ENCODE assay signal across 25 cellular contexts in genomic region chr2:237572742-237573101, GRCh38. TPM values are rescaled to one million over a fixed set of nuclear protein-coding genes. Genes with fewer than 3 reads are reported as not detected.
DNase-seq lines count a peak whose midpoint lies in the region; ATAC-seq, FAIRE-seq and TF ChIP-seq lines count a peak whose summit lies in the region.
"Had no signal": no experiment of that assay in that cellular context is flagged by ENCODE, and none has a peak within 500 bp of the region (broad histone marks: within the 10 kb centered on the region; RNA-seq: fewer than 3 reads in every experiment).

No MANE protein-coding gene starts in this region.

- H3K4me1 Mint-ChIP-seq in natural killer cell, result peaks cover 5 to 6% of the 10 kb centered on the region in 2 donors

- H3K27ac Mint-ChIP-seq in natural killer cell, result no peak overlapping the region
- H3K27ac Mint-ChIP-seq: activated CD4-positive, alpha-beta memory T cell treated with anti-CD3 and anti-CD28 coated beads for 36 hours; GM23338; memory B cell had no signal

- CTCF ChIA-PET in AG04450 (lab: Charles Lee), result interaction anchor here (0.5 to 5.2 kb wide), 62 partner anchors 8 to 1220 kb away, joined by 3 to 209 read pairs (median 7); partner anchors contain the start of genes COL6A3, COPS8 and MLPH
- CTCF ChIA-PET in Panc1 (lab: Charles Lee), result interaction anchor here (0.6 to 3.5 kb wide), 6 partner anchors 60 to 487 kb away, joined by 3 to 77 read pairs (median 4); partner anchors contain the start of gene COPS8
- CTCF ChIA-PET in HepG2 (lab: Yijun Ruan, JAX; ENCODE audit: low intra/inter-chr PET ratio, low total read pairs), result interaction anchor here (1.2 to 4.9 kb wide), 3 partner anchors 61 to 419 kb away, joined by 3 to 109 read pairs (median 31); no protein-coding TSS in a partner anchor

- no peak overlapping the region for H3K9ac ChIP-seq in HepG2 (ENCODE audit: insufficient read depth, low read depth, low read length)

- BruUV-seq in Panc1 (replicated peaks; lab: Mats Ljungman, UMichigan) (no TSS peak), HepG2 (replicated peaks; lab: Mats Ljungman, UMichigan) (no TSS peak)

- H3K9me3 ChIP-seq in AG04450 (ENCODE audit: control insufficient read depth, insufficient read depth, low read length), result peaks cover 3% of the 10 kb centered on the region; the same call in 1 of the 2 replicates
- H3K9me3 ChIP-seq in Panc1 (ENCODE audit: control insufficient read depth, insufficient read depth, low read depth, low read length), result no peaks in the 10 kb centered on the region
- H3K9me3 ChIP-seq in HepG2 (ENCODE audit: low read length), result no peaks in the 10 kb centered on the region
- no peaks in the 10 kb centered on the region for H3K9me3 ChIP-seq in gastrocnemius medialis
- H3K9me3 ChIP-seq: Peyer's patch, psoas muscle had no signal

- H4K20me1 ChIP-seq in HepG2 (ENCODE audit: insufficient read depth, low read length), result no peaks in the 10 kb centered on the region

- DNase-seq in AG04450 (ENCODE audit: low read depth, low spot score), result no peak
- no peak for DNase-seq in Panc1 (ENCODE audit: low read depth, low spot score)
- DNase-seq in HepG2 (ENCODE audit: low spot score), result no peak
- DNase-seq in gastrocnemius medialis, result no peak
- no peak for DNase-seq in natural killer cell
- no peak for DNase-seq in NCI-H524 treated with DMSO at 0.1 percent for 48 hours (lab: John Stamatoyannopoulos, UW)
- no peak for DNase-seq in GOT3 (lab: John Stamatoyannopoulos, UW)
- DNase-seq: activated CD4-positive, alpha-beta memory T cell treated with anti-CD3 and anti-CD28 coated beads for 36 hours; activated gamma-delta T cell treated with Interleukin-2 at 50 U/mL for 16 hours; activated T-cell treated with anti-CD3 and anti-CD28 coated beads for 4 hours; CD8-positive, alpha-beta memory T cell; DMS53; foreskin keratinocyte; NCI-H226; psoas muscle had no signal

- TF ChIP-seq RAD21 in HepG2 (CRISPR knock-in tag; IDR thresholded peaks at IDR 0.05), result no peak

- H3K4me1 ChIP-seq in Panc1 (ENCODE audit: control insufficient read depth, insufficient read depth, low read length) (peaks cover 9% of the 10 kb centered on the region), HepG2 (ENCODE audit: insufficient read depth, low read length) (peaks cover 19% of the 10 kb centered on the region), gastrocnemius medialis (peaks cover 13% of the 10 kb centered on the region in 2 donors)

- in situ Hi-C loops in Panc1 (cut with HindIII; ENCODE audit: low pct_unique_long_range_greater_than_20kb, low sequenced_read_pairs) (no loop called here), HepG2 (cut with HindIII; ENCODE audit: extremely low pct_ligation_motif_present, low pct_unique_long_range_greater_than_20kb) (loop anchor here (5.0 kb wide), 2 partner anchors 60 to 415 kb away; no protein-coding TSS in a partner anchor), gastrocnemius medialis (cut with MboI; ENCODE audit: low sequenced_read_pairs in 4 of 4) (loop anchor here (5.0 to 10.0 kb wide), 2 partner anchors 60 to 468 kb away; no protein-coding TSS in a partner anchor)

- no peaks in the 10 kb centered on the region for H3K9me3 Mint-ChIP-seq in natural killer cell
- H3K9me3 Mint-ChIP-seq: CD8-positive, alpha-beta memory T cell; memory B cell; naive thymus-derived CD8-positive, alpha-beta T cell had no signal

- H3K27me3 ChIP-seq in AG04450 (ENCODE audit: control insufficient read depth, insufficient read depth, low read length) (peaks cover 3% of the 10 kb centered on the region), Panc1 (ENCODE audit: control insufficient read depth, insufficient read depth, low read length) (no peaks in the 10 kb centered on the region), HepG2 (ENCODE audit: control insufficient read depth in 1 of 2, insufficient read depth in 2 of 2, low read length in 2 of 2) (peaks cover 0 to 13% of the 10 kb centered on the region in 2 experiments; a peak in 3 of 5 replicates), gastrocnemius medialis (no peaks in the 10 kb centered on the region)
- H3K27me3 ChIP-seq: foreskin keratinocyte, Peyer's patch had no signal

- intact Hi-C loops in Panc1 (cut with micrococcal nuclease; ENCODE audit: unreplicated experiment) (loop anchor here (2.0 to 5.0 kb wide), 3 partner anchors 60 to 480 kb away; no protein-coding TSS in a partner anchor), HepG2 (cut with micrococcal nuclease; ENCODE audit: unreplicated experiment) (loop anchor here (1.0 to 2.0 kb wide), 5 partner anchors 60 to 418 kb away; no protein-coding TSS in a partner anchor), gastrocnemius medialis (cut with DNase I; ENCODE audit: low total_unique reads) (loop anchor here (1.0 to 5.0 kb wide), 2 partner anchors 60 to 480 kb away; no protein-coding TSS in a partner anchor), natural killer cell (cut with micrococcal nuclease) (loop anchor here (1.0 to 5.0 kb wide), 3 partner anchors 60 to 420 kb away; no protein-coding TSS in a partner anchor)

- TF ChIP-seq POLR2A in HepG2 (IDR thresholded peaks at IDR 0.05; ENCODE audit: insufficient read depth in 1 of 2, low read depth in 2 of 2, low read length in 2 of 2), result 0 out of 4 replicates have a peak, but pooled peaks of 1 of the 2 experiments have one; percentile 15
- no peak for TF ChIP-seq POLR2A in gastrocnemius medialis (IDR thresholded peaks at IDR 0.05)

- H3K4me2 ChIP-seq in HepG2 (ENCODE audit: low read depth, low read length), result no peak overlapping the region
- H3K4me2 ChIP-seq: GM23338 had no signal

- H3K27me3 Mint-ChIP-seq in natural killer cell (ENCODE audit: low read depth in 2 of 2), result peaks cover 0 to 5% of the 10 kb centered on the region in 2 donors

- no peak for TF ChIP-seq CTCF in AG04450 (IDR thresholded peaks at IDR 0.05; ENCODE audit: low read depth, low read length)
- no peak for TF ChIP-seq CTCF in Panc1 (IDR thresholded peaks at IDR 0.05)
- no peak for TF ChIP-seq CTCF in HepG2 (CRISPR knock-in tag; IDR thresholded peaks at IDR 0.05)
- no peak for TF ChIP-seq CTCF in gastrocnemius medialis (IDR thresholded peaks at IDR 0.05 in 4 of 5, conservative IDR thresholded peaks at IDR 0.05 in 1 of 5)
- no peak for TF ChIP-seq CTCF in natural killer cell (IDR thresholded peaks at IDR 0.05)

- no peak for FAIRE-seq in HepG2 (lab: Jason Lieb, UNC)
- FAIRE-seq: GM12892, keratinocyte had no signal

- H2AFZ ChIP-seq in HepG2 (ENCODE audit: low read length), result no peak overlapping the region

- TF ChIP-seq EP300 in HepG2 (IDR thresholded peaks at IDR 0.05; ENCODE audit: low read depth in 2 of 2, low read length in 2 of 2), result no peak
- TF ChIP-seq EP300 in HepG2 (CRISPR knock-in tag; IDR thresholded peaks at IDR 0.05; ENCODE audit: borderline replicate concordance), result no peak

- ATAC-seq in Panc1, result no peak
- ATAC-seq in HepG2, result peak; percentile 31
- ATAC-seq in gastrocnemius medialis, result no peak
- no peak for ATAC-seq in natural killer cell
- no peak for ATAC-seq in GM19324 (IDR thresholded peaks at IDR 0.05; ENCODE audit: low FRiP score, unreplicated experiment)

- no peaks in the 10 kb centered on the region for H3K36me3 ChIP-seq in Panc1 (ENCODE audit: control insufficient read depth, insufficient read depth, low read length)
- peaks cover 4 to 16% of the 10 kb centered on the region in 2 experiments for H3K36me3 ChIP-seq in HepG2 (replicated peaks in 1 of 2; ENCODE audit: control insufficient read depth in 1 of 2, insufficient read depth in 2 of 2, low read length in 2 of 2)
- H3K36me3 ChIP-seq in gastrocnemius medialis, result no peaks in the 10 kb centered on the region

- POLR2A ChIA-PET in AG04450 (lab: Yijun Ruan, JAX), result interaction anchor here (1.3 to 1.4 kb wide), 3 partner anchors 60 to 487 kb away, joined by 3 to 11 read pairs (median 4); partner anchors contain the start of gene COPS8
- POLR2A ChIA-PET in Panc1 (lab: Charles Lee), result no interaction called here
- POLR2A ChIA-PET in HepG2 (lab: Yijun Ruan, JAX), result interaction anchor here (1.2 to 1.6 kb wide), 4 partner anchors 29 to 101 kb away, joined by 3 to 11 read pairs (median 4); no protein-coding TSS in a partner anchor

- 63% methylated on average over 4 of the region's 4 CpGs for WGBS in HepG2 (ENCODE audit: low lambda C conversion rate)

- no peaks in the 10 kb centered on the region for H3K79me2 ChIP-seq in HepG2 (ENCODE audit: insufficient read depth, low read length)

- H3K4me3 Mint-ChIP-seq in natural killer cell, result no peak overlapping the region
- H3K4me3 Mint-ChIP-seq: activated CD4-positive, alpha-beta memory T cell treated with anti-CD3 and anti-CD28 coated beads for 36 hours; CD8-positive, alpha-beta memory T cell; GM23338; memory B cell; naive thymus-derived CD8-positive, alpha-beta T cell had no signal

- H3K27ac ChIP-seq in AG04450 (ENCODE audit: low read depth, low read length) (peak overlapping the region; percentile 24), Panc1 (ENCODE audit: low read length) (peak overlapping the region; percentile 77), HepG2 (ENCODE audit: extremely low read length, insufficient read depth, low read length) (no peak overlapping the region), gastrocnemius medialis (peak overlapping the region in 3 of 4 donors; percentile 41 to 69 (median 53))
- H3K27ac ChIP-seq: foreskin keratinocyte, Peyer's patch, psoas muscle, SK-N-MC had no signal

- no peaks in the 10 kb centered on the region for H3K36me3 Mint-ChIP-seq in natural killer cell
- H3K36me3 Mint-ChIP-seq: activated CD4-positive, alpha-beta memory T cell treated with anti-CD3 and anti-CD28 coated beads for 36 hours; CD8-positive, alpha-beta memory T cell; memory B cell; naive thymus-derived CD8-positive, alpha-beta T cell had no signal

- no peak overlapping the region for H3K4me3 ChIP-seq in AG04450 (ENCODE audit: low read depth, low read length)
- no peak overlapping the region for H3K4me3 ChIP-seq in Panc1 (ENCODE audit: low read depth in 2 of 2, low read length in 2 of 2)
- no peak overlapping the region for H3K4me3 ChIP-seq in HepG2 (replicated peaks in 1 of 3; ENCODE audit: insufficient read depth in 1 of 3, low read depth in 2 of 3, low read length in 3 of 3)
- H3K4me3 ChIP-seq in gastrocnemius medialis, result no peak overlapping the region
- H3K4me3 ChIP-seq: GM23338, Peyer's patch had no signal

RNA-seq across cellular contexts. Expression of gene PRLH, which starts 6.3 kb away (rescaled TPM):
- polyA plus RNA-seq in AG04450 (2011; rRNA removed) (not detected in 2 replicates), HepG2 (2011; rRNA removed) (not detected in 2 replicates)
- not detected in 2 replicates for polyA minus RNA-seq in AG04450 (2011; rRNA and poly(A)+ RNA removed)
- total RNA-seq in Panc1 (2021; ENCODE audit: unreplicated experiment) (not detected), HepG2 (2016; rRNA removed; fragmentation: Illumina TruSeq; extraction: Trizol) (not detected in 2 replicates), gastrocnemius medialis (not detected), natural killer cell (not detected)
- not detected for polyA plus RNA-seq in Panc1 (2012; ENCODE audit: insufficient read length)
- total RNA-seq in HepG2 (2016; cell fraction: cytosol; rRNA removed; fragmentation: Illumina TruSeq; extraction: Trizol; ENCODE audit: low read depth), result not detected in 2 replicates
- total RNA-seq in HepG2 (2016; cell fraction: insoluble cytoplasmic fraction; rRNA removed; fragmentation: Illumina TruSeq; extraction: Trizol), result not detected in 2 replicates
- total RNA-seq in HepG2 (2016; cell fraction: membrane; rRNA removed; fragmentation: Illumina TruSeq; extraction: Trizol), result not detected in 2 replicates
- not detected in 2 replicates for total RNA-seq in HepG2 (2016; cell fraction: nucleus; rRNA removed; fragmentation: Illumina TruSeq; extraction: Trizol)
- polyA plus RNA-seq in HepG2 (2011; cell fraction: cytosol; rRNA removed), result not detected in 2 replicates
- polyA plus RNA-seq in HepG2 (2011; cell fraction: nucleus; rRNA removed), result not detected in 2 replicates
- not detected in 2 replicates for polyA plus RNA-seq in HepG2 (2012)
- not detected in 2 replicates for polyA plus RNA-seq in HepG2 (2016; cell fraction: cytosol; fragmentation: Illumina TruSeq; extraction: Trizol; ENCODE audit: low read depth)
- polyA plus RNA-seq in HepG2 (2016; cell fraction: insoluble cytoplasmic fraction; fragmentation: Illumina TruSeq; extraction: Trizol; ENCODE audit: low read depth), result not detected in 2 replicates
- polyA plus RNA-seq in HepG2 (2016; cell fraction: membrane; fragmentation: Illumina TruSeq; extraction: Trizol; ENCODE audit: low read depth), result not detected in 2 replicates
- not detected in 2 replicates for polyA plus RNA-seq in HepG2 (2016; cell fraction: nucleus; fragmentation: Illumina TruSeq; extraction: Trizol; ENCODE audit: insufficient read depth, low read depth)
- not detected in 2 replicates for polyA minus RNA-seq in HepG2 (2011; rRNA and poly(A)+ RNA removed; ENCODE audit: low replicate concordance)
- polyA minus RNA-seq in HepG2 (2011; cell fraction: cytosol; rRNA and poly(A)+ RNA removed), result not detected in 2 replicates
- not detected in 2 replicates for polyA minus RNA-seq in HepG2 (2011; cell fraction: nucleus; rRNA and poly(A)+ RNA removed)
- total RNA-seq: activated CD4-positive, alpha-beta memory T cell treated with anti-CD3 and anti-CD28 coated beads for 36 hours; CD8-positive, alpha-beta memory T cell; epithelial cell of proximal tubule; foreskin keratinocyte; GM23338; naive thymus-derived CD8-positive, alpha-beta T cell; Peyer's patch; psoas muscle; urinary bladder had no signal
- polyA plus RNA-seq: CD8-positive, alpha-beta memory T cell; foreskin keratinocyte; GM23338; keratinocyte; naive thymus-derived CD8-positive, alpha-beta T cell; psoas muscle; urinary bladder had no signal

RNA-seq across cellular contexts. Expression of gene RAB17, which starts 17.8 kb away (rescaled TPM):
- polyA plus RNA-seq in AG04450 (2011; rRNA removed) (0.10 and 0.21 TPM in 2 replicates), HepG2 (2011; rRNA removed) (124 and 141 TPM in 2 replicates)
- polyA minus RNA-seq in AG04450 (2011; rRNA and poly(A)+ RNA removed), result 0.55 TPM in 1 of 2 replicates, not detected in the other
- total RNA-seq in Panc1 (2021; ENCODE audit: unreplicated experiment) (23.6 TPM), HepG2 (2016; rRNA removed; fragmentation: Illumina TruSeq; extraction: Trizol) (68.0 and 70.0 TPM in 2 replicates), gastrocnemius medialis (1 to 10 TPM in 1 of 4 donors, under 1 TPM in 1, not detected in 2; 0.42 to 1.3 TPM), natural killer cell (not detected)
- polyA plus RNA-seq in Panc1 (2012; ENCODE audit: insufficient read length), result 8.5 TPM
- total RNA-seq in HepG2 (2016; cell fraction: cytosol; rRNA removed; fragmentation: Illumina TruSeq; extraction: Trizol; ENCODE audit: low read depth), result 21.0 and 21.9 TPM in 2 replicates
- 67.8 and 73.3 TPM in 2 replicates for total RNA-seq in HepG2 (2016; cell fraction: insoluble cytoplasmic fraction; rRNA removed; fragmentation: Illumina TruSeq; extraction: Trizol)
- 42.7 and 50.7 TPM in 2 replicates for total RNA-seq in HepG2 (2016; cell fraction: membrane; rRNA removed; fragmentation: Illumina TruSeq; extraction: Trizol)
- total RNA-seq in HepG2 (2016; cell fraction: nucleus; rRNA removed; fragmentation: Illumina TruSeq; extraction: Trizol), result 51.2 and 64.7 TPM in 2 replicates
- polyA plus RNA-seq in HepG2 (2011; cell fraction: cytosol; rRNA removed), result 66.2 and 82.5 TPM in 2 replicates
- 477 and 514 TPM in 2 replicates for polyA plus RNA-seq in HepG2 (2011; cell fraction: nucleus; rRNA removed)
- 189 and 204 TPM in 2 replicates for polyA plus RNA-seq in HepG2 (2012)
- polyA plus RNA-seq in HepG2 (2016; cell fraction: cytosol; fragmentation: Illumina TruSeq; extraction: Trizol; ENCODE audit: low read depth), result 14.6 and 16.8 TPM in 2 replicates
- 53.0 and 54.7 TPM in 2 replicates for polyA plus RNA-seq in HepG2 (2016; cell fraction: insoluble cytoplasmic fraction; fragmentation: Illumina TruSeq; extraction: Trizol; ENCODE audit: low read depth)
- 27.1 and 29.9 TPM in 2 replicates for polyA plus RNA-seq in HepG2 (2016; cell fraction: membrane; fragmentation: Illumina TruSeq; extraction: Trizol; ENCODE audit: low read depth)
- 145 and 160 TPM in 2 replicates for polyA plus RNA-seq in HepG2 (2016; cell fraction: nucleus; fragmentation: Illumina TruSeq; extraction: Trizol; ENCODE audit: insufficient read depth, low read depth)
- 4.6 and 63.9 TPM in 2 replicates for polyA minus RNA-seq in HepG2 (2011; rRNA and poly(A)+ RNA removed; ENCODE audit: low replicate concordance)
- 23.6 and 25.7 TPM in 2 replicates for polyA minus RNA-seq in HepG2 (2011; cell fraction: cytosol; rRNA and poly(A)+ RNA removed)
- polyA minus RNA-seq in HepG2 (2011; cell fraction: nucleus; rRNA and poly(A)+ RNA removed), result 126 and 135 TPM in 2 replicates
- total RNA-seq: activated CD4-positive, alpha-beta memory T cell treated with anti-CD3 and anti-CD28 coated beads for 36 hours; CD8-positive, alpha-beta memory T cell; naive thymus-derived CD8-positive, alpha-beta T cell had no signal
- polyA plus RNA-seq: CD8-positive, alpha-beta memory T cell; naive thymus-derived CD8-positive, alpha-beta T cell had no signal

RNA-seq across cellular contexts. Expression of gene LRRFIP1, which starts 54.7 kb away (rescaled TPM):
- polyA plus RNA-seq in AG04450 (2011; rRNA removed), result 55.2 and 71.1 TPM in 2 replicates
- 47.3 TPM in 2 replicates for polyA minus RNA-seq in AG04450 (2011; rRNA and poly(A)+ RNA removed)
- 121 TPM for total RNA-seq in Panc1 (2021; ENCODE audit: unreplicated experiment)
- 61.9 TPM for polyA plus RNA-seq in Panc1 (2012; ENCODE audit: insufficient read length)
- total RNA-seq in HepG2 (2016; rRNA removed; fragmentation: Illumina TruSeq; extraction: Trizol), result 15.9 and 22.0 TPM in 2 replicates
- total RNA-seq in HepG2 (2016; cell fraction: cytosol; rRNA removed; fragmentation: Illumina TruSeq; extraction: Trizol; ENCODE audit: low read depth), result 11.0 and 11.2 TPM in 2 replicates
- total RNA-seq in HepG2 (2016; cell fraction: insoluble cytoplasmic fraction; rRNA removed; fragmentation: Illumina TruSeq; extraction: Trizol), result 15.6 and 24.6 TPM in 2 replicates
- total RNA-seq in HepG2 (2016; cell fraction: membrane; rRNA removed; fragmentation: Illumina TruSeq; extraction: Trizol), result 18.1 and 18.4 TPM in 2 replicates
- total RNA-seq in HepG2 (2016; cell fraction: nucleus; rRNA removed; fragmentation: Illumina TruSeq; extraction: Trizol), result 31.0 and 33.7 TPM in 2 replicates
- 31.2 and 40.5 TPM in 2 replicates for polyA plus RNA-seq in HepG2 (2011; rRNA removed)
- 19.8 and 25.0 TPM in 2 replicates for polyA plus RNA-seq in HepG2 (2011; cell fraction: cytosol; rRNA removed)
- 43.1 TPM in 2 replicates for polyA plus RNA-seq in HepG2 (2011; cell fraction: nucleus; rRNA removed)
- polyA plus RNA-seq in HepG2 (2012), result 48.6 and 68.2 TPM in 2 replicates
- 5.6 and 6.5 TPM in 2 replicates for polyA plus RNA-seq in HepG2 (2016; cell fraction: cytosol; fragmentation: Illumina TruSeq; extraction: Trizol; ENCODE audit: low read depth)
- 43.3 and 43.5 TPM in 2 replicates for polyA plus RNA-seq in HepG2 (2016; cell fraction: insoluble cytoplasmic fraction; fragmentation: Illumina TruSeq; extraction: Trizol; ENCODE audit: low read depth)
- polyA plus RNA-seq in HepG2 (2016; cell fraction: membrane; fragmentation: Illumina TruSeq; extraction: Trizol; ENCODE audit: low read depth), result 10.6 and 13.6 TPM in 2 replicates
- polyA plus RNA-seq in HepG2 (2016; cell fraction: nucleus; fragmentation: Illumina TruSeq; extraction: Trizol; ENCODE audit: insufficient read depth, low read depth), result 55.6 and 61.1 TPM in 2 replicates
- 26.4 and 35.1 TPM in 2 replicates for polyA minus RNA-seq in HepG2 (2011; rRNA and poly(A)+ RNA removed; ENCODE audit: low replicate concordance)
- polyA minus RNA-seq in HepG2 (2011; cell fraction: cytosol; rRNA and poly(A)+ RNA removed), result 26.2 and 26.7 TPM in 2 replicates
- polyA minus RNA-seq in HepG2 (2011; cell fraction: nucleus; rRNA and poly(A)+ RNA removed), result 97.5 and 100 TPM in 2 replicates
- 10 to 100 TPM; 37.9 to 74.1 (median 54.0) TPM for total RNA-seq in gastrocnemius medialis
- total RNA-seq in natural killer cell, result 100 to 1,000 TPM; 163 to 207 (median 188) TPM

Comparison
In these comparisons a context has a peak if more than half of its experiments do, and no peak if none do; other contexts are left out.
1. RNA of gene RAB17, which starts 17.8 kb away (total RNA-seq): 21.0 to 73.3 TPM in HepG2 and 23.6 TPM in Panc1 (single experiment); 0.42 to 1.3 TPM in gastrocnemius medialis and not detected in natural killer cell; every median in the first group is over 4 times any median in the second.